In genomic region chr3:155744626-155745324, GRCh38 we compare ENCODE assay signal across 8 cellular contexts. TPM values are rescaled to one million over a fixed set of nuclear protein-coding genes. Genes with fewer than 3 reads are reported as not detected.
A peak's percentile ranks its signal among the peaks of the same experiment; 100 is the strongest.
DNase-seq lines count a peak whose midpoint lies in the region; ATAC-seq and TF ChIP-seq lines count a peak whose summit lies in the region.

Gene PLCH1 (minus strand): TSS chr3:155745071. CDS start chr3:155704224, 40,847 bp downstream.

- H3K4me3 Mint-ChIP-seq in activated CD4-positive, alpha-beta memory T cell treated with anti-CD3 and anti-CD28 coated beads for 36 hours = peak within 1 kb of the TSS; percentile 79

- no peaks in the 10 kb centered on the region for H3K9me3 Mint-ChIP-seq in activated CD4-positive, alpha-beta memory T cell treated with anti-CD3 and anti-CD28 coated beads for 36 hours

- CTCF ChIA-PET in AG04449 (lab: Yijun Ruan, JAX) = interaction anchor here (1.1 kb wide), 1 partner anchor 10 kb away, joined by 3 read pairs; no protein-coding TSS in a partner anchor
- CTCF ChIA-PET in activated CD4-positive, alpha-beta memory T cell treated with anti-CD3 and anti-CD28 coated beads for 36 hours (lab: Charles Lee) = interaction anchor here (0.5 to 0.6 kb wide), 2 partner anchors 9 to 393 kb away, joined by 3 read pairs; no protein-coding TSS in a partner anchor

- peak; percentile 69 for ATAC-seq in GM18909 (IDR thresholded peaks at IDR 0.05; ENCODE audit: poor library complexity, unreplicated experiment)
- ATAC-seq in HG03175 (IDR thresholded peaks at IDR 0.05; ENCODE audit: unreplicated experiment) = peak; percentile 55
- peak; percentile 78 for ATAC-seq in lung (ENCODE audit: insufficient read depth, low FRiP score)

- 1% methylated on average over 33 of the region's 33 CpGs for WGBS in lung, 2 donors

- H3K9me3 ChIP-seq in effector memory CD4-positive, alpha-beta T cell (ENCODE audit: control insufficient read depth, low read length) = no peaks in the 10 kb centered on the region
- no peaks in the 10 kb centered on the region for H3K9me3 ChIP-seq in lung (ENCODE audit: control insufficient read depth in 2 of 2, insufficient read depth in 1 of 2, low read length in 1 of 2)

- H3K4me1 ChIP-seq in effector memory CD4-positive, alpha-beta T cell (ENCODE audit: control insufficient read depth, insufficient read depth, low read length, poor library complexity, severe bottlenecking) = peaks cover 7% of the 10 kb centered on the region
- peaks cover 2 to 9% of the 10 kb centered on the region in 2 donors for H3K4me1 ChIP-seq in lung (ENCODE audit: control insufficient read depth in 2 of 2, insufficient read depth in 2 of 2, low read length in 2 of 2)

- POLR2A ChIA-PET in AG04449 (lab: Yijun Ruan, JAX) = no interaction called here
- POLR2A ChIA-PET in activated CD4-positive, alpha-beta memory T cell treated with anti-CD3 and anti-CD28 coated beads for 36 hours (lab: Charles Lee) = no interaction called here

- H3K36me3 Mint-ChIP-seq in activated CD4-positive, alpha-beta memory T cell treated with anti-CD3 and anti-CD28 coated beads for 36 hours = no peaks in the 10 kb centered on the region

- peaks cover 32% of the 10 kb centered on the region for H3K27me3 Mint-ChIP-seq in activated CD4-positive, alpha-beta memory T cell treated with anti-CD3 and anti-CD28 coated beads for 36 hours

- intact Hi-C loops in activated CD4-positive, alpha-beta memory T cell treated with anti-CD3 and anti-CD28 coated beads for 36 hours (cut with micrococcal nuclease) = loop anchor here (2.0 to 5.0 kb wide), 2 partner anchors 63 to 110 kb away; partner anchors contain the start of genes C3orf33 and SLC33A1

- H3K36me3 ChIP-seq in effector memory CD4-positive, alpha-beta T cell (ENCODE audit: control insufficient read depth, insufficient read depth, low read length) = no peaks in the 10 kb centered on the region
- H3K36me3 ChIP-seq in lung (ENCODE audit: control insufficient read depth in 2 of 2, insufficient read depth in 2 of 2, low read length in 2 of 2) = no peaks in the 10 kb centered on the region

- H3K4me3 ChIP-seq in AG04449 (ENCODE audit: low read depth, low read length) (peak within 1 kb of the TSS; percentile 67), lung (peak within 1 kb of the TSS; percentile 47)
- H3K4me3 ChIP-seq in effector memory CD4-positive, alpha-beta T cell (ENCODE audit: insufficient read depth, low read depth, low read length, poor library complexity, severe bottlenecking) = peak within 1 kb of the TSS; percentile 69

- H3K27ac ChIP-seq in effector memory CD4-positive, alpha-beta T cell (ENCODE audit: insufficient read depth, low read length, poor library complexity, severe bottlenecking) = no peak within 1 kb of the TSS
- H3K27ac ChIP-seq in lung (ENCODE audit: low read depth in 1 of 2, low read length in 1 of 2) = peak within 1 kb of the TSS in 1 of 2 donors; percentile 57

- TF ChIP-seq CTCF in AG04449 (IDR thresholded peaks at IDR 0.05; ENCODE audit: insufficient read depth, low read length, missing control alignments) = no peak
- no peak for TF ChIP-seq CTCF in lung (IDR thresholded peaks at IDR 0.05; ENCODE audit: control extremely low read depth, extremely low read depth)

- no peak for DNase-seq in AG04449 (ENCODE audit: low read depth, low spot score)
- peak; percentile 49 for DNase-seq in NCI-H446 treated with DMSO at 0.1 percent for 48 hours (lab: John Stamatoyannopoulos, UW)
- DNase-seq in activated CD4-positive, alpha-beta memory T cell treated with anti-CD3 and anti-CD28 coated beads for 36 hours = peak; percentile 66
- DNase-seq in effector memory CD4-positive, alpha-beta T cell = peak in 2 of 3 donors; percentile 9 to 19
- peak; percentile 77 for DNase-seq in lung (ENCODE audit: low spot score)
- DNase-seq in stimulated activated CD8-positive, alpha-beta memory T cell treated with anti-CD3 and anti-CD28 coated beads, Interleukin-4, amount 100 ng/mL, for 24 hours (ENCODE audit: low read depth) = peak; percentile 5

- no peaks in the 10 kb centered on the region for H3K27me3 ChIP-seq in effector memory CD4-positive, alpha-beta T cell (replicated peaks; ENCODE audit: control insufficient read depth, insufficient read depth, low read length, poor library complexity, severe bottlenecking)
- H3K27me3 ChIP-seq in lung (ENCODE audit: control insufficient read depth, insufficient read depth) = peaks cover 2% of the 10 kb centered on the region

- no peak within 1 kb of the TSS for H3K27ac Mint-ChIP-seq in activated CD4-positive, alpha-beta memory T cell treated with anti-CD3 and anti-CD28 coated beads for 36 hours

- peaks cover 15% of the 10 kb centered on the region for H3K4me1 Mint-ChIP-seq in activated CD4-positive, alpha-beta memory T cell treated with anti-CD3 and anti-CD28 coated beads for 36 hours (ENCODE audit: low read depth)

RNA-seq across cellular contexts. Expression of gene PLCH1, which starts in this region (rescaled TPM):
- total RNA-seq in activated CD4-positive, alpha-beta memory T cell treated with anti-CD3 and anti-CD28 coated beads for 36 hours = under 1 TPM; 0.10 to 0.12 TPM
- 10 to 100 TPM; 14.2 to 22.8 TPM for total RNA-seq in lung
- polyA plus RNA-seq in lung = 1 to 10 TPM; 2.5 to 4.1 TPM

Comparison
In these comparisons a context has a peak if more than half of its experiments do, and no peak if none do; other contexts are left out.
1. RNA of gene PLCH1 (total RNA-seq): 14.2 to 22.8 TPM in lung; 0.10 to 0.12 TPM in activated CD4-positive, alpha-beta memory T cell treated with anti-CD3 and anti-CD28 coated beads for 36 hours; every median in the first group is over 10 times any median in the second.
2. Peak in DNase-seq in activated CD4-positive, alpha-beta memory T cell treated with anti-CD3 and anti-CD28 coated beads for 36 hours; RNA of the gene not detected or under 1 TPM.
3. Peak in every context shown above with its lines, with median percentiles within 50 percentile points of each other: H3K4me3 ChIP-seq and ATAC-seq.